30 cellular contexts compared by ENCODE assay signal in the genomic region with DNA sequence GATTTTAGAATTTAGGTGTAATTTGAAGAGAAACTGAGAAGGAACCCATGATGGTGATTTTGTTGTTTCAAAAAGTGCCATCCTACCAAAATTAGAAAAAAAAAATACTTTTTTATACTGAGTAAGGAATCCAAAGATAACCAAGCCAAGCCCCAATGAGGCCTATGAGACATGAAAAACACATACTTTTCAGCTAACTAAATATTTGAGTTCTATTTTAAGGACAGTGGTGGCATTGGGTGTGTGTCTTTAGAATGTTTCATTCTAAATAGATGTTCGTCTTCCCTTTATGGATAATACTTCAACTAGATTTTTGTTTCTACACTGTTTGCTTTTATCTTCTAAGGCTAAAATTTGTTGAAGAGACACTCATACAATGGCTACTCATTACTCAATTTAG. TPM values are rescaled to one million over a fixed set of nuclear protein-coding genes. Genes with fewer than 3 reads are reported as not detected.
"Had no signal": no experiment of that assay in that cellular context is flagged by ENCODE, and none has a peak within 500 bp of the region (broad histone marks: within the 10 kb centered on the region; RNA-seq: fewer than 3 reads in every experiment).

No MANE protein-coding gene starts in this region.

- H3K27me3 ChIP-seq: brain microvascular endothelial cell, foreskin keratinocyte, gastrocnemius medialis had no signal

- H3K4me1 ChIP-seq: esophagus muscularis mucosa, gastrocnemius medialis had no signal

- H3K4me3 ChIP-seq: coronary artery, dorsolateral prefrontal cortex, esophagus muscularis mucosa, gastrocnemius medialis had no signal

- DNase-seq: activated B cell treated with CpG ODN at 0.5 μM for 24 hours; activated CD4-positive, alpha-beta T cell treated with anti-CD3 and anti-CD28 coated beads for 48 hours; activated CD4-positive, alpha-beta T cell treated with anti-CD3 and anti-CD28 coated beads, Interleukin-2, amount 50 U/mL, for 1 hour; activated CD4-positive, alpha-beta T cell treated with anti-CD3 and anti-CD28 coated beads, Interleukin-2, amount 50 U/mL, for 48 hours; activated CD8-positive, alpha-beta memory T cell treated with anti-CD3 and anti-CD28 coated beads for 24 hours; activated CD8-positive, alpha-beta T cell treated with anti-CD3 and anti-CD28 coated beads for 36 hours; activated effector memory CD4-positive, alpha-beta T cell treated with Interleukin-2 at 50 U/mL for 16 hours; activated gamma-delta T cell treated with Interleukin-2 at 50 U/mL for 16 hours; activated naive CD4-positive, alpha-beta T cell treated with anti-CD3 and anti-CD28 coated beads, Interleukin-2, amount 50 U/mL, for 16 hours; activated naive CD4-positive, alpha-beta T cell treated with Interleukin-2 at 50 U/mL for 16 hours; activated T-cell treated with anti-CD3 and anti-CD28 coated beads, Interleukin-2, amount 50 U/mL, for 4 hours; amniotic stem cell; anterior cingulate cortex; brain microvascular endothelial cell; dorsolateral prefrontal cortex; effector memory CD4-positive, alpha-beta T cell; endodermal cell; erythroblast; foreskin keratinocyte; gastrocnemius medialis; glutamatergic neuron; T-cell; T1000; WERI-Rb-1 had no signal

- FAIRE-seq: astrocyte, bronchial epithelial cell had no signal

- ATAC-seq: activated CD4-positive, CD25-positive, alpha-beta regulatory T cell treated with anti-CD3 and anti-CD28 coated beads, Interleukin-2, amount 50 U/mL, for 24 hours; activated CD8-positive, alpha-beta T cell treated with anti-CD3 and anti-CD28 coated beads for 36 hours; activated T-cell treated with anti-CD3 and anti-CD28 coated beads, Interleukin-2, amount 50 U/mL, for 4 hours; activated T-helper 17 cell treated with anti-CD3 and anti-CD28 coated beads, Interleukin-2, amount 50 U/mL, for 72 hours; foreskin keratinocyte; gastrocnemius medialis; T-cell had no signal

- H3K36me3 ChIP-seq: brain microvascular endothelial cell, esophagus muscularis mucosa, gastrocnemius medialis, WERI-Rb-1 had no signal

- H3K27ac ChIP-seq: brain microvascular endothelial cell, coronary artery, dorsolateral prefrontal cortex, esophagus muscularis mucosa, foreskin keratinocyte, gastrocnemius medialis, WERI-Rb-1 had no signal

- H3K9me3 ChIP-seq: esophagus muscularis mucosa, gastrocnemius medialis had no signal

RNA-seq across cellular contexts. Expression of a gene that starts 9.6 kb away (rescaled TPM):
- total RNA-seq: activated T-helper 17 cell treated with anti-CD3 and anti-CD28 coated beads, Interleukin-2, amount 50 U/mL, for 72 hours had no signal
